In genomic region chr5:452856-453710, GRCh38 we compare ENCODE assay signal across 14 cellular contexts. TPM values are rescaled to one million over a fixed set of nuclear protein-coding genes. Genes with fewer than 3 reads are reported as not detected.
DNase-seq lines count a peak whose midpoint lies in the region; ATAC-seq and TF ChIP-seq lines count a peak whose summit lies in the region.
"Had no signal": no experiment of that assay in that cellular context is flagged by ENCODE, and none has a peak within 500 bp of the region (broad histone marks: within the 10 kb centered on the region; RNA-seq: fewer than 3 reads in every experiment).

No MANE protein-coding gene starts in this region.

- H3K4me1 ChIP-seq in right cardiac atrium (ENCODE audit: control insufficient read depth, insufficient read depth, low read length) (no peaks in the 10 kb centered on the region), tibial artery (peaks cover 0 to 1% (median 0%) of the 10 kb centered on the region in 4 donors), stomach (peaks cover 0 to 9% (median 0%) of the 10 kb centered on the region in 4 donors)
- H3K4me1 ChIP-seq: breast epithelium had no signal

- CTCF ChIA-PET in activated B cell treated with CpG ODN at 0.5 μM for 24 hours (lab: Charles Lee): no interaction called here

- TF ChIP-seq POLR2A in stomach (IDR thresholded peaks at IDR 0.05): no peak

- 97% methylated on average over 18 of the region's 18 CpGs for WGBS in right cardiac atrium
- WGBS in stomach, 5 donors: 85 to 96% (median 95%) methylated on average over 18 of the region's 18 CpGs

- TF ChIP-seq CTCF in activated B cell treated with CpG ODN at 0.5 μM for 24 hours (IDR thresholded peaks at IDR 0.05) (no peak), tibial artery (IDR thresholded peaks at IDR 0.05) (no peak), stomach (IDR thresholded peaks at IDR 0.05) (no peak)

- peaks cover 16% of the 10 kb centered on the region for H3K9me3 Mint-ChIP-seq in activated B cell treated with CpG ODN at 0.5 μM for 24 hours

- peaks cover 94% of the 10 kb centered on the region for H3K36me3 Mint-ChIP-seq in activated B cell treated with CpG ODN at 0.5 μM for 24 hours (ENCODE audit: low read depth)

- DNase-seq in Right ventricle myocardium superior (peak; percentile 27), right cardiac atrium (no peak), activated B cell treated with CpG ODN at 0.5 μM for 24 hours (peak; percentile 2), left ventricle myocardium superior (peak; percentile 19), tibial artery (peak; percentile 5 to 49), stomach (no peak), glomerular visceral epithelial cell (ENCODE audit: extremely low spot score) (no peak)
- DNase-seq: DMS53; effector CD4-positive, alpha-beta T cell; SIG-M5; stimulated activated CD4-positive, alpha-beta T cell treated with anti-CD3 and anti-CD28 coated beads, Interleukin-1b, Interleukin-23, amount 100 ng/mL, for 48 hours had no signal

- POLR2A ChIA-PET in activated B cell treated with CpG ODN at 0.5 μM for 24 hours (lab: Charles Lee): interaction anchor here (0.5 kb wide), 1 partner anchor 52 kb away, joined by 3 read pairs; no protein-coding TSS in a partner anchor

- no peak for TF ChIP-seq EP300 in stomach (IDR thresholded peaks at IDR 0.05)

- H3K4me3 Mint-ChIP-seq in activated B cell treated with CpG ODN at 0.5 μM for 24 hours: no peak overlapping the region
- H3K4me3 Mint-ChIP-seq: B cell had no signal

- peaks cover 87 to 94% (median 90%) of the 10 kb centered on the region in 3 donors for H3K36me3 ChIP-seq in tibial artery
- H3K36me3 ChIP-seq in stomach: peaks cover 77 to 100% (median 99%) of the 10 kb centered on the region in 4 donors

- H3K4me3 ChIP-seq in right cardiac atrium (ENCODE audit: low read length): no peak overlapping the region
- no peak overlapping the region for H3K4me3 ChIP-seq in tibial artery
- no peak overlapping the region for H3K4me3 ChIP-seq in stomach
- H3K4me3 ChIP-seq: breast epithelium had no signal

- ATAC-seq in Right ventricle myocardium superior (ENCODE audit: poor library complexity) (no peak), right cardiac atrium (no peak), activated B cell treated with CpG ODN at 0.5 μM for 24 hours (ENCODE audit: low read depth) (no peak), left ventricle myocardium superior (no peak), HG03108 (IDR thresholded peaks at IDR 0.05; ENCODE audit: unreplicated experiment) (no peak)

- H3K9me3 ChIP-seq in right cardiac atrium (ENCODE audit: control insufficient read depth, low read length) (peaks cover 3% of the 10 kb centered on the region), tibial artery (peaks cover 0 to 12% (median 7%) of the 10 kb centered on the region in 3 donors), stomach (peaks cover 0 to 12% (median 10%) of the 10 kb centered on the region in 4 donors)

- H3K27ac Mint-ChIP-seq in activated B cell treated with CpG ODN at 0.5 μM for 24 hours: no peak overlapping the region
- H3K27ac Mint-ChIP-seq: B cell had no signal

- intact Hi-C loops in Right ventricle myocardium superior (cut with DNase I): no loop called here
- intact Hi-C loops in right cardiac atrium (cut with DNase I): no loop called here
- intact Hi-C loops in activated B cell treated with CpG ODN at 0.5 μM for 24 hours (cut with micrococcal nuclease): no loop called here
- intact Hi-C loops in left ventricle myocardium superior (cut with micrococcal nuclease): no loop called here
- intact Hi-C loops in tibial artery (cut with DNase I; ENCODE audit: low total_unique reads): no loop called here
- intact Hi-C loops in stomach (cut with DNase I; ENCODE audit: low total_unique reads): no loop called here

- H3K27me3 Mint-ChIP-seq in activated B cell treated with CpG ODN at 0.5 μM for 24 hours: no peaks in the 10 kb centered on the region
- H3K27me3 Mint-ChIP-seq: B cell had no signal

- H3K27ac ChIP-seq in right cardiac atrium (ENCODE audit: low read length) (no peak overlapping the region), tibial artery (no peak overlapping the region), stomach (no peak overlapping the region)
- H3K27ac ChIP-seq: breast epithelium had no signal

- H3K27me3 ChIP-seq in right cardiac atrium (ENCODE audit: control insufficient read depth, insufficient read depth) (no peaks in the 10 kb centered on the region), tibial artery (no peaks in the 10 kb centered on the region), stomach (no peaks in the 10 kb centered on the region)
- H3K27me3 ChIP-seq: breast epithelium had no signal

- H3K4me1 Mint-ChIP-seq in activated B cell treated with CpG ODN at 0.5 μM for 24 hours: no peaks in the 10 kb centered on the region

RNA-seq across cellular contexts. Expression of gene EXOC3, which starts 10.1 kb away (rescaled TPM):
- 46.4 TPM for total RNA-seq in Right ventricle myocardium superior
- total RNA-seq in right cardiac atrium: 10 to 100 TPM; 42.4 to 50.2 (median 46.5) TPM
- 30.1 TPM for polyA plus RNA-seq in right cardiac atrium
- total RNA-seq in activated B cell treated with CpG ODN at 0.5 μM for 24 hours: 75.9 and 79.6 TPM in 2 replicates
- 49.1 TPM for total RNA-seq in left ventricle myocardium superior
- total RNA-seq in stomach: 100 to 1,000 TPM in 1 of 5 donors, 10 to 100 TPM in 4; 52.7 to 133 (median 77.7) TPM
- 10 to 100 TPM; 29.9 to 38.8 (median 33.6) TPM for polyA plus RNA-seq in stomach

Comparison
In these comparisons a context has a peak if more than half of its experiments do, and no peak if none do; other contexts are left out.
1. DNase-seq: peak in Right ventricle myocardium superior (single experiment), activated B cell treated with CpG ODN at 0.5 μM for 24 hours (single experiment), left ventricle myocardium superior (single experiment) and tibial artery (2 of 2); none in right cardiac atrium (0 of 3), stomach (single experiment) and glomerular visceral epithelial cell (single experiment).